In the genomic region with DNA sequence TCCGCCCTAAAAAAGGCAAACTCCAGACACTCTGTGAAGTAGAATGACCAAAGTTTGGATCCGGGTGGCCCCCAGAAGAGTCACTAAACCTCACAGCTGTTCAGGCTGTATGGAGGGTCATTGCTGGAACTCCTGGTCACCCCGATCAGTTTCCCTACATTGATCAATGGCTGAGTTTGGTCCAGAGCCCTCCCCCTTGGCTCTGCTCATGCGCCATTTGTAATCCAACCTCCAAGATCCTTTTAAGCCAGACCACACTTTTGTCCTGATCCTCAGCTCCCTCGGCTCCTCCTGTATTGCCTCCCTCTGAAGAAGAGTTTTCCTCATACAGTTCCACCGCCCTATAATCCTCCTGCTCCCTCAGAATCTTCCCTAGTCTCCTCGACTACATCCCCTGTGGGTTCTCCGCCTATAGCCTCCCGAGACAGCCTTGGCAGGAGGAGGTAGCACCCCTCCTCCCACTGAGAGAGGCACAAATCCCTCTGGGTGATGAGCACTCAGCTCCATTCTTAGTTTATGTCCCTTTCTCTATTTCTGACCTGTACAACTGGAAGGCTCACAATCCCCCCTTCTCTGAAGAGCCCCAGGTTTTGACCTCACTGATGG, we compare ENCODE assay signal across 24 cellular contexts.
"Had no signal": no experiment of that assay in that cellular context is flagged by ENCODE, and none has a peak within 500 bp of the region (broad histone marks: within the 10 kb centered on the region; RNA-seq: fewer than 3 reads in every experiment).

No MANE protein-coding gene starts in this region.

- ATAC-seq: activated T-cell treated with anti-CD3 and anti-CD28 coated beads, Interleukin-2, amount 50 U/mL, for 72 hours; esophagus mucosa; left lung; natural killer cell; sciatic nerve had no signal

- H3K4me3 Mint-ChIP-seq: activated T-cell treated with anti-CD3 and anti-CD28 coated beads, Interleukin-2, amount 50 U/mL, for 72 hours; brain; natural killer cell had no signal

- DNase-seq: activated CD4-positive, CD25-positive, alpha-beta regulatory T cell treated with anti-CD3 and anti-CD28 coated beads, Interleukin-2, amount 50 U/mL, for 72 hours; activated effector memory CD4-positive, alpha-beta T cell treated with anti-CD3 and anti-CD28 coated beads, Interleukin-2, amount 50 U/mL, for 16 hours; activated naive CD4-positive, alpha-beta T cell treated with anti-CD3 and anti-CD28 coated beads, Interleukin-2, amount 50 U/mL, for 16 hours; activated T-cell treated with anti-CD3 and anti-CD28 coated beads, Interleukin-2, amount 50 U/mL, for 72 hours; aorta; effector memory CD4-positive, alpha-beta T cell; hippocampal formation; kidney glomerular epithelial cell; left lung; natural killer cell; SK-N-SH; small intestine; stimulated activated CD4-positive, alpha-beta T cell treated with anti-CD3 and anti-CD28 coated beads, Interleukin-15, amount 100 ng/mL, for 24 hours; stimulated activated CD4-positive, alpha-beta T cell treated with anti-CD3 and anti-CD28 coated beads, Interleukin-2, amount 100 ng/mL, for 48 hours; stimulated activated CD8-positive, alpha-beta memory T cell treated with anti-CD3 and anti-CD28 coated beads, Interleukin-4, amount 100 ng/mL, for 48 hours; stimulated activated naive CD4-positive, alpha-beta T cell; testis; trophoblast cell had no signal

- H3K4me2 ChIP-seq: SK-N-SH had no signal

- H3K79me2 ChIP-seq: parathyroid adenoma had no signal

- H3K27me3 ChIP-seq: left lung, testis had no signal

- H3K27ac Mint-ChIP-seq: activated T-cell treated with anti-CD3 and anti-CD28 coated beads, Interleukin-2, amount 50 U/mL, for 72 hours; brain had no signal

- H3K9ac ChIP-seq: parathyroid adenoma, SK-N-SH had no signal

- H3K36me3 ChIP-seq: left lung had no signal

- H3K9me3 ChIP-seq: left lung, SK-N-SH, testis had no signal

- H3K27ac ChIP-seq: left lung, parathyroid adenoma, testis, VCaP had no signal

- H3K36me3 Mint-ChIP-seq: brain, natural killer cell had no signal

- H3K4me1 ChIP-seq: left lung, parathyroid adenoma, testis had no signal

- H2AFZ ChIP-seq: parathyroid adenoma had no signal

- H3K4me3 ChIP-seq: left lung, lung, testis had no signal

- H3K4me1 Mint-ChIP-seq: brain, natural killer cell had no signal

- H3K9me3 Mint-ChIP-seq: activated T-cell treated with anti-CD3 and anti-CD28 coated beads, Interleukin-2, amount 50 U/mL, for 72 hours; brain; natural killer cell had no signal
